8 cellular contexts compared by ENCODE assay signal in genomic region chr1:108561145-108561458, GRCh38. TPM values are rescaled to one million over a fixed set of nuclear protein-coding genes. Genes with fewer than 3 reads are reported as not detected.
DNase-seq lines count a peak whose midpoint lies in the region; ATAC-seq, FAIRE-seq and TF ChIP-seq lines count a peak whose summit lies in the region.

No MANE protein-coding gene starts in this region.

- H3K27ac ChIP-seq in MM.1S (ENCODE audit: low read length) (peak overlapping the region; percentile 22; the same call in 1 of the 2 replicates), endothelial cell of umbilical vein (ENCODE audit: insufficient read depth, low read depth, low read length) (no peak overlapping the region)

- no peaks in the 10 kb centered on the region for H3K9me3 Mint-ChIP-seq in progenitor cell of endocrine pancreas (ENCODE audit: low read depth)

- no peaks in the 10 kb centered on the region for H3K9me2 ChIP-seq in MM.1S (replicated peaks; ENCODE audit: insufficient read depth, low read length)

- H3K4me3 Mint-ChIP-seq in progenitor cell of endocrine pancreas (ENCODE audit: low read depth) = peak overlapping the region; percentile 89

- no TSS peak for BruUV-seq in endothelial cell of umbilical vein (replicated peaks; lab: Mats Ljungman, UMichigan)

- TF ChIP-seq CTCF in GM12865 (IDR thresholded peaks at IDR 0.05; ENCODE audit: insufficient read depth, low read depth, low read length, missing control alignments) = no peak
- TF ChIP-seq CTCF in MM.1S (IDR thresholded peaks at IDR 0.05; ENCODE audit: low read length) = 0 out of 2 replicates have a peak, but pooled peaks have one; percentile 8
- no peak for TF ChIP-seq CTCF in endothelial cell of umbilical vein (IDR thresholded peaks at IDR 0.05; ENCODE audit: extremely low read depth in 1 of 2, insufficient read depth in 1 of 2, low read depth in 1 of 2, low read length in 2 of 2)
- TF ChIP-seq CTCF in progenitor cell of endocrine pancreas (IDR thresholded peaks at IDR 0.05; ENCODE audit: unreplicated experiment) = no peak

- no peaks in the 10 kb centered on the region for H3K36me3 Mint-ChIP-seq in progenitor cell of endocrine pancreas (ENCODE audit: insufficient read depth)

- no peak overlapping the region for H3K27ac Mint-ChIP-seq in progenitor cell of endocrine pancreas

- no peaks in the 10 kb centered on the region for H4K20me1 ChIP-seq in MM.1S (ENCODE audit: insufficient read depth, low read length)
- H4K20me1 ChIP-seq in endothelial cell of umbilical vein (replicated peaks; ENCODE audit: control insufficient read depth, extremely low read depth, insufficient read depth, low read length) = no peaks in the 10 kb centered on the region

- no peaks in the 10 kb centered on the region for H3K9me1 ChIP-seq in endothelial cell of umbilical vein (replicated peaks; ENCODE audit: control insufficient read depth, extremely low read depth, insufficient read depth, low read length)

- H3K4me1 ChIP-seq in MM.1S (ENCODE audit: low read length) = peaks cover 6% of the 10 kb centered on the region
- H3K4me1 ChIP-seq in endothelial cell of umbilical vein (ENCODE audit: control insufficient read depth, extremely low read depth, insufficient read depth, low read length) = peaks cover 25% of the 10 kb centered on the region

- H3K4me2 ChIP-seq in MM.1S (ENCODE audit: low read depth, low read length) (peak overlapping the region; percentile 86), endothelial cell of umbilical vein (ENCODE audit: insufficient read depth, low read length) (peak overlapping the region; percentile 92)

- POLR2A ChIA-PET in endothelial cell of umbilical vein (lab: Charles Lee) = no interaction called here

- peaks cover 4% of the 10 kb centered on the region for H3K4me1 Mint-ChIP-seq in progenitor cell of endocrine pancreas (ENCODE audit: low read depth)

- no peak for ATAC-seq in GM21447 (IDR thresholded peaks at IDR 0.05; ENCODE audit: unreplicated experiment)

- CTCF ChIA-PET in endothelial cell of umbilical vein (lab: Charles Lee) = interaction anchor here (1.0 to 4.0 kb wide), 18 partner anchors 9 to 779 kb away, joined by 3 to 106 read pairs (median 11); partner anchors contain the start of genes HENMT1 and PRPF38B

- no peaks in the 10 kb centered on the region for H3K36me3 ChIP-seq in MM.1S (replicated peaks; ENCODE audit: insufficient read depth, low read length)
- no peaks in the 10 kb centered on the region for H3K36me3 ChIP-seq in endothelial cell of umbilical vein (ENCODE audit: control insufficient read depth in 2 of 2, extremely low read depth in 1 of 2, insufficient read depth in 2 of 2, low read length in 2 of 2)

- dilution Hi-C loops in endothelial cell of umbilical vein (cut with MboI; ENCODE audit: extremely low pct_ligation_motif_present, low sequenced_read_pairs) = no loop called here

- H3K9me3 ChIP-seq in MM.1S (replicated peaks; ENCODE audit: insufficient read depth, low read length) (no peaks in the 10 kb centered on the region), endothelial cell of umbilical vein (replicated peaks; ENCODE audit: control insufficient read depth, insufficient read depth, low read length) (no peaks in the 10 kb centered on the region)

- no peak for FAIRE-seq in endothelial cell of umbilical vein (lab: Jason Lieb, UNC)

- H3K4me3 ChIP-seq in GM12865 (ENCODE audit: low read depth, low read length) = peak overlapping the region; percentile 67
- peak overlapping the region; percentile 68; the same call in 1 of the 2 replicates for H3K4me3 ChIP-seq in MM.1S (ENCODE audit: low read length)
- H3K4me3 ChIP-seq in endothelial cell of umbilical vein (replicated peaks in 1 of 3; ENCODE audit: insufficient read depth in 1 of 3, low read depth in 1 of 3, low read length in 3 of 3) = peak overlapping the region in 2 of 3 experiments; percentile 45 to 76

- H3K27me3 Mint-ChIP-seq in progenitor cell of endocrine pancreas = no peaks in the 10 kb centered on the region

- H3K27me3 ChIP-seq in MM.1S (replicated peaks; ENCODE audit: insufficient read depth, low read length) = no peaks in the 10 kb centered on the region
- H3K27me3 ChIP-seq in endothelial cell of umbilical vein (ENCODE audit: control insufficient read depth in 2 of 2, insufficient read depth in 2 of 2, low read length in 2 of 2) = peaks cover under 1 to 4% of the 10 kb centered on the region in 2 experiments

- DNase-seq in GM12865 (ENCODE audit: low read depth) (no peak), MM.1S (no peak), endothelial cell of umbilical vein (ENCODE audit: low read depth, low spot score) (no peak), progenitor cell of endocrine pancreas (ENCODE audit: low spot score, unreplicated experiment) (no peak), GM03348 (ENCODE audit: low spot score) (no peak), NOMO-1 treated with dmso at 0.1 percent for 144 hours (lab: John Stamatoyannopoulos, UW; ENCODE audit: unreplicated experiment) (no peak)
- no peak for DNase-seq in stimulated activated naive CD4-positive, alpha-beta T cell treated with Interleukin-2 at 50 U/mL for 16 hours (lab: John Stamatoyannopoulos, UW)

- no peak overlapping the region for H3K9ac ChIP-seq in MM.1S (ENCODE audit: low read length)
- H3K9ac ChIP-seq in endothelial cell of umbilical vein (replicated peaks; ENCODE audit: extremely low read depth, insufficient read depth, low read length) = peak overlapping the region; percentile 50

- H3F3A ChIP-seq in MM.1S (ENCODE audit: insufficient read depth, low read length) = peaks cover 7% of the 10 kb centered on the region; the same call in 1 of the 2 replicates

- intact Hi-C loops in endothelial cell of umbilical vein (cut with micrococcal nuclease) = loop anchor here (1.0 kb wide), 4 partner anchors 9 to 82 kb away; no protein-coding TSS in a partner anchor

- TF ChIP-seq POLR2A in endothelial cell of umbilical vein (IDR thresholded peaks at IDR 0.05; ENCODE audit: low read depth, low read length) = no peak

- H2AFZ ChIP-seq in MM.1S (ENCODE audit: low read length) = peak overlapping the region; percentile 69; the same call in 1 of the 2 replicates
- peak overlapping the region; percentile 71 for H2AFZ ChIP-seq in endothelial cell of umbilical vein (ENCODE audit: low read depth, low read length)

- H3K79me2 ChIP-seq in MM.1S (ENCODE audit: low read length) (no peaks in the 10 kb centered on the region), endothelial cell of umbilical vein (ENCODE audit: control insufficient read depth, insufficient read depth, low read length) (no peaks in the 10 kb centered on the region)

TF ChIP-seq in endothelial cell of umbilical vein, 7 proteins besides CTCF, POLR2A, EP300 and RAD21:
- TF ChIP-seq MYC (IDR thresholded peaks at IDR 0.05; ENCODE audit: low read depth, low read length) = no peak
- no peak for TF ChIP-seq POLR2AphosphoS5 (IDR thresholded peaks at IDR 0.05; ENCODE audit: insufficient read depth, low read depth, low read length)
- TF ChIP-seq JUN (IDR thresholded peaks at IDR 0.05; ENCODE audit: borderline replicate concordance, insufficient read depth, insufficient read length, low read depth) = no peak
- TF ChIP-seq EZH2 (IDR thresholded peaks at IDR 0.05; ENCODE audit: borderline replicate concordance, low read depth, low read length, severe bottlenecking) = no peak
- TF ChIP-seq MAX (IDR thresholded peaks at IDR 0.05; ENCODE audit: insufficient read depth, insufficient read length) = no peak
- TF ChIP-seq FOS (IDR thresholded peaks at IDR 0.05; ENCODE audit: borderline replicate concordance, insufficient read depth, low read length) = no peak
- TF ChIP-seq GATA2 (IDR thresholded peaks at IDR 0.05; ENCODE audit: insufficient read depth, insufficient read length, low read depth, low read length) = no peak

RNA-seq across cellular contexts. Expression of gene EEIG2, which starts 1.2 kb away (rescaled TPM):
- total RNA-seq in endothelial cell of umbilical vein = 7.2 and 8.7 TPM in 2 replicates
- 2.0 and 2.5 TPM in 2 replicates for polyA plus RNA-seq in endothelial cell of umbilical vein
- polyA plus RNA-seq in endothelial cell of umbilical vein (2011; cell fraction: cytosol; rRNA removed) = 2.8 and 3.3 TPM in 2 replicates
- polyA plus RNA-seq in endothelial cell of umbilical vein (2011; cell fraction: nucleus; rRNA removed) = 6.5 and 7.4 TPM in 2 replicates
- polyA plus RNA-seq in endothelial cell of umbilical vein (2012) = 1.4 and 2.3 TPM in 2 replicates
- 4.8 and 6.2 TPM in 2 replicates for polyA minus RNA-seq in endothelial cell of umbilical vein
- 80.9 TPM for polyA minus RNA-seq in endothelial cell of umbilical vein (2011; cell fraction: cytosol; rRNA and poly(A)+ RNA removed)
- 8.4 and 12.0 TPM in 2 replicates for polyA minus RNA-seq in endothelial cell of umbilical vein (2011; cell fraction: nucleus; rRNA and poly(A)+ RNA removed)
- total RNA-seq in progenitor cell of endocrine pancreas = 6.8 and 7.8 TPM in 2 replicates
